ENCODE assay signal across 16 cellular contexts in genomic region chr10:18665079-18665478, GRCh38.
"Had no signal": no experiment of that assay in that cellular context is flagged by ENCODE, and none has a peak within 500 bp of the region (broad histone marks: within the 10 kb centered on the region; RNA-seq: fewer than 3 reads in every experiment).

No MANE protein-coding gene starts in this region.

- H3K27ac ChIP-seq: testis, VCaP had no signal

- H3K27me3 ChIP-seq: testis had no signal

- H3K9me3 Mint-ChIP-seq: activated naive CD4-positive, alpha-beta T cell treated with anti-CD3 and anti-CD28 coated beads for 36 hours; immature natural killer cell; natural killer cell treated with Interleukin-12 subunit alpha and Interleukin-12 subunit beta and Interleukin-15 and Interleukin-18, amount 100 ng/mL, for 72 hours; stimulated activated naive CD8-positive, alpha-beta T cell treated with anti-CD3 and anti-CD28 coated beads, Interleukin-15, amount 100 ng/mL, for 72 hours; T-cell had no signal

- H3K9me3 ChIP-seq: testis had no signal

- H3K27me3 Mint-ChIP-seq: natural killer cell treated with Interleukin-12 subunit alpha and Interleukin-12 subunit beta and Interleukin-15 and Interleukin-18, amount 100 ng/mL, for 72 hours; stimulated activated naive CD8-positive, alpha-beta T cell treated with anti-CD3 and anti-CD28 coated beads, Interleukin-15, amount 100 ng/mL, for 72 hours; T-cell had no signal

- DNase-seq: activated CD4-positive, alpha-beta T cell treated with anti-CD3 and anti-CD28 coated beads for 48 hours; activated CD8-positive, alpha-beta memory T cell treated with anti-CD3 and anti-CD28 coated beads, Interleukin-2, amount 50 U/mL, for 48 hours; activated CD8-positive, alpha-beta T cell treated with anti-CD3 and anti-CD28 coated beads, Interleukin-2, amount 10 ng/mL, durations not matched to agents 7 days and 5 days; activated naive CD4-positive, alpha-beta T cell treated with anti-CD3 and anti-CD28 coated beads for 36 hours; amniotic stem cell; cerebellar nuclear complex; dermis blood vessel endothelial cell; hypothalamus; immature natural killer cell; stimulated activated CD4-positive, alpha-beta T cell treated with anti-CD3 and anti-CD28 coated beads, Interleukin-4, amount 100 ng/mL, for 4 hours; stimulated activated naive CD8-positive, alpha-beta T cell treated with anti-CD3 and anti-CD28 coated beads, Interleukin-15, amount 100 ng/mL, for 72 hours; T-cell; testis had no signal

- H3K4me3 Mint-ChIP-seq: activated CD8-positive, alpha-beta T cell treated with anti-CD3 and anti-CD28 coated beads, Interleukin-2, amount 10 ng/mL, durations not matched to agents 7 days and 5 days; activated naive CD4-positive, alpha-beta T cell treated with anti-CD3 and anti-CD28 coated beads for 36 hours; immature natural killer cell; natural killer cell treated with Interleukin-12 subunit alpha and Interleukin-12 subunit beta and Interleukin-15 and Interleukin-18, amount 100 ng/mL, for 72 hours; stimulated activated naive CD8-positive, alpha-beta T cell treated with anti-CD3 and anti-CD28 coated beads, Interleukin-15, amount 100 ng/mL, for 72 hours; T-cell had no signal

- H3K4me3 ChIP-seq: lung, testis had no signal

- ATAC-seq: activated CD8-positive, alpha-beta T cell treated with anti-CD3 and anti-CD28 coated beads, Interleukin-2, amount 10 ng/mL, durations not matched to agents 7 days and 5 days; natural killer cell treated with Interleukin-12 subunit alpha and Interleukin-12 subunit beta and Interleukin-15 and Interleukin-18, amount 100 ng/mL, for 72 hours; stimulated activated naive CD8-positive, alpha-beta T cell treated with anti-CD3 and anti-CD28 coated beads, Interleukin-15, amount 100 ng/mL, for 72 hours; T-cell had no signal

- H3K27ac Mint-ChIP-seq: activated naive CD4-positive, alpha-beta T cell treated with anti-CD3 and anti-CD28 coated beads for 36 hours; natural killer cell treated with Interleukin-12 subunit alpha and Interleukin-12 subunit beta and Interleukin-15 and Interleukin-18, amount 100 ng/mL, for 72 hours; T-cell had no signal

- H3K36me3 Mint-ChIP-seq: natural killer cell treated with Interleukin-12 subunit alpha and Interleukin-12 subunit beta and Interleukin-15 and Interleukin-18, amount 100 ng/mL, for 72 hours had no signal
